In the genomic region with DNA sequence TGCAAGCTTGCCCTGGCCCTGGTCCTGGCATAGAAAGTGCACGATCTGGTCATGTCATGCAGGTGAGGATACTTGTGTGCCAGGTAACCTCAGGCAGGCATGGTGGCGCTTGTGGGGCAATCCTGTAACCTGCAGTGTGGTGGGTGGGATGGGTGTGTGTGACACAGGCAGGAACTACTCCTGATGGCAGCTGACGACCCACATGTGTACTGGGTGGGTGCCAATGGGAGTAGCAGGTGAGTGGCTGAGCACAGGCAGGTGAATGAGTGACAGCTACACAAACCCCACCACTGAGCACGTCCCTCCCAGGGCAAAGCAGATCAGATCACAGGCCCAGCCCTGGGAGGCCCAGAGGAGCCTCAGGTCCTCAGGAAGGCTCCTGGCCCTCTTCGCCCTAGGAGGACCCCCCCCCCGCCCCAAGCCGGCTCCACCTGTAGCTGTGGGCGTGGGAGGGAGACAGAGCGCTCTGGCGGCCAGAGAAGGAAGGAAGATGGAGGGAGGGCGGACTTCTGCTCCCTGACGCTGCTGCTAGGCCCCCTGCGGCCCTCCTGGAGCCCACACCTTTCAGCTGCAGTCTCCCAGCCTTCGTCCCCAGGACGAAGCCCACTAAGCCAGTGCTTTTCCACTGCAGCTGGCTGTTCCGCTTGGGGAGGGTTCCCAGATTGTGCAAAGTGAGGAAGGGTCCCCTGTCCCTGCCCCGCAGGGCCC, we compare ENCODE assay signal across 8 cellular contexts. TPM values are rescaled to one million over a fixed set of nuclear protein-coding genes. Genes with fewer than 3 reads are reported as not detected.
A peak's percentile ranks its signal among the peaks of the same experiment; 100 is the strongest.
DNase-seq lines count a peak whose midpoint lies in the region; ATAC-seq, FAIRE-seq and TF ChIP-seq lines count a peak whose summit lies in the region.

No MANE protein-coding gene starts in this region.

- peak overlapping the region; percentile 76 for H3K4me3 ChIP-seq in AG09309 (ENCODE audit: control insufficient read depth, low read depth, low read length)
- peak overlapping the region; percentile 88 for H3K4me3 ChIP-seq in HUES48 (ENCODE audit: low read depth, low read length)
- H3K4me3 ChIP-seq in bronchial epithelial cell (ENCODE audit: low read depth, low read length): peak overlapping the region; percentile 79
- peak overlapping the region; percentile 81 to 91 for H3K4me3 ChIP-seq in muscle layer of duodenum (ENCODE audit: low read depth in 1 of 2, low read length in 2 of 2)

- H3K27ac ChIP-seq in HUES48 (ENCODE audit: low read depth, low read length) (no peak overlapping the region), muscle layer of duodenum (ENCODE audit: low read length) (peak overlapping the region; percentile 90)

- FAIRE-seq in bronchial epithelial cell (lab: Jason Lieb, UNC): no peak

- H3K9ac ChIP-seq in HUES48 (ENCODE audit: low read depth, low read length): no peak overlapping the region

- no peak for DNase-seq in AG09309 (ENCODE audit: low read depth)
- no peak for DNase-seq in bronchial epithelial cell (ENCODE audit: low read depth)

- peaks cover 10% of the 10 kb centered on the region; the same call in 1 of the 2 replicates for H3K9me3 ChIP-seq in HUES48 (ENCODE audit: control insufficient read depth, insufficient read depth, low read length)
- peaks cover 3 to 5% of the 10 kb centered on the region in 2 donors for H3K9me3 ChIP-seq in muscle layer of duodenum (ENCODE audit: control insufficient read depth in 1 of 2, low read length in 2 of 2)

- no peaks in the 10 kb centered on the region for H3K27me3 ChIP-seq in HUES48 (ENCODE audit: control insufficient read depth, insufficient read depth, low read length)
- no peaks in the 10 kb centered on the region for H3K27me3 ChIP-seq in bronchial epithelial cell (ENCODE audit: control insufficient read depth, insufficient read depth, low read length)
- no peaks in the 10 kb centered on the region for H3K27me3 ChIP-seq in muscle layer of duodenum (ENCODE audit: low read depth, low read length)

- ATAC-seq in HG03175 (IDR thresholded peaks at IDR 0.05; ENCODE audit: unreplicated experiment): no peak
- ATAC-seq in HG03460 (IDR thresholded peaks at IDR 0.05; ENCODE audit: unreplicated experiment): no peak
- no peak for ATAC-seq in HG03159 (IDR thresholded peaks at IDR 0.05; ENCODE audit: unreplicated experiment)
- no peak for ATAC-seq in GM19395 (IDR thresholded peaks at IDR 0.05; ENCODE audit: unreplicated experiment)

- TF ChIP-seq CTCF in AG09309 (IDR thresholded peaks at IDR 0.05; ENCODE audit: control insufficient read depth, insufficient read depth, low read depth, low read length, missing control alignments): no peak
- no peak for TF ChIP-seq CTCF in bronchial epithelial cell (IDR thresholded peaks at IDR 0.05; ENCODE audit: insufficient read depth, low read length, severe bottlenecking)

- H3K4me1 ChIP-seq in HUES48 (ENCODE audit: control insufficient read depth, insufficient read depth, low read length): peaks cover 7% of the 10 kb centered on the region; the same call in 1 of the 2 replicates
- peaks cover 10 to 23% of the 10 kb centered on the region in 2 donors for H3K4me1 ChIP-seq in muscle layer of duodenum (ENCODE audit: control insufficient read depth in 1 of 2, insufficient read depth in 2 of 2, low read length in 2 of 2)

- H3K36me3 ChIP-seq in HUES48 (ENCODE audit: control insufficient read depth, insufficient read depth, low read length): 0 out of 2 replicates have a peak, but pooled peaks cover 5% of the 10 kb centered on the region
- H3K36me3 ChIP-seq in bronchial epithelial cell (ENCODE audit: control insufficient read depth, insufficient read depth, low read length): peaks cover 1% of the 10 kb centered on the region
- peaks cover 9 to 25% of the 10 kb centered on the region in 2 donors for H3K36me3 ChIP-seq in muscle layer of duodenum (ENCODE audit: control insufficient read depth in 1 of 2, insufficient read depth in 2 of 2, low read length in 2 of 2)

RNA-seq across cellular contexts. Expression of gene ZNF181, which starts 1.3 kb away (rescaled TPM):
- total RNA-seq in bronchial epithelial cell: 10.5 and 11.3 TPM in 2 replicates

RNA-seq across cellular contexts. Expression of gene ZNF599, which starts 40.3 kb away (rescaled TPM):
- 1.9 and 2.4 TPM in 2 replicates for total RNA-seq in bronchial epithelial cell

RNA-seq across cellular contexts. Expression of gene ZNF302, which starts 55.2 kb away (rescaled TPM):
- 7.4 and 11.4 TPM in 2 replicates for total RNA-seq in bronchial epithelial cell

RNA-seq across cellular contexts. Expression of gene SCGB2B2, which starts 55.7 kb away (rescaled TPM):
- total RNA-seq in bronchial epithelial cell: under 0.01 TPM in 2 replicates
